In the genomic region with DNA sequence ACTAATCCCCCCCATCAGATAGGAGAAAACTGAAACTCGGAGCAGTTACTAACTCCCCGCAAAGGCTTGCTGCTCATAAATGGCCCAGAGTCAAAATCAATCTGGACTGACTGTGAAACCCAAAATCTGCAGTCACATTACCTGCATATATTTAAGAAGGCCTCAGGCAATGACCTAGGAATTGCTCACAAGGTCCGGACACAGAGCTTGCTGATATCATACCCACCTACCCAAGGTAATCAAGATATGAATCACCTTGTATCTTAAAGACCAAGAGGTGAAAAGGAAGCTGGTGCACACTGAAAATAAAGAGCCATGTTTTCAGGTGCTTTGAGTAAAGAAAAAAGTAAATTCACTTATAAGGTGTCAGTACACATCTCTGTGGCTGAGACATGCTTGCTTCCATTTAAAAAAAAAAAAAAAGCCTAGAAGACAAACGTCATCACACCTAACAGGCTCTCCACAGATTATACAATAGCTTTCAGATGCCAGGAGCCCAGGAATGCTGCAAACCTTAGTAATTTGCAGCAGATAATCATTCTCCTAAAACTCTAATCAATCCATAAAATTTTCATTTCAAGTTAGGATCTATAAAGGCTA, we compare ENCODE assay signal across 10 cellular contexts.
A peak's percentile ranks its signal among the peaks of the same experiment; 100 is the strongest.
DNase-seq lines count a peak whose midpoint lies in the region; ATAC-seq and FAIRE-seq lines count a peak whose summit lies in the region.
"Had no signal": no experiment of that assay in that cellular context is flagged by ENCODE, and none has a peak within 500 bp of the region (broad histone marks: within the 10 kb centered on the region; RNA-seq: fewer than 3 reads in every experiment).

No MANE protein-coding gene starts in this region.

- peaks cover 25 to 50% (median 32%) of the 10 kb centered on the region in 4 donors for H3K4me1 Mint-ChIP-seq in CD4-positive, CD25-positive, alpha-beta regulatory T cell
- peaks cover 88% of the 10 kb centered on the region for H3K4me1 Mint-ChIP-seq in activated naive CD8-positive, alpha-beta T cell treated with anti-CD3 and anti-CD28 coated beads, Interleukin-2, amount 50 U/mL, for 24 hours

- peak overlapping the region; percentile 45 for H3K27ac ChIP-seq in CD4-positive, CD25-positive, alpha-beta regulatory T cell (ENCODE audit: insufficient read depth, low read length, poor library complexity, severe bottlenecking)

- H3K27me3 Mint-ChIP-seq in CD4-positive, CD25-positive, alpha-beta regulatory T cell, result no peaks in the 10 kb centered on the region
- H3K27me3 Mint-ChIP-seq in activated naive CD8-positive, alpha-beta T cell treated with anti-CD3 and anti-CD28 coated beads, Interleukin-2, amount 50 U/mL, for 24 hours, result no peaks in the 10 kb centered on the region

- H3K36me3 ChIP-seq in CD4-positive, CD25-positive, alpha-beta regulatory T cell (ENCODE audit: control insufficient read depth, insufficient read depth, low read length), result no peaks in the 10 kb centered on the region

- H3K27ac Mint-ChIP-seq in CD4-positive, CD25-positive, alpha-beta regulatory T cell, result peak overlapping the region; percentile 28 to 70 (median 43)
- H3K27ac Mint-ChIP-seq in activated naive CD8-positive, alpha-beta T cell treated with anti-CD3 and anti-CD28 coated beads, Interleukin-2, amount 50 U/mL, for 24 hours, result peak overlapping the region; percentile 94

- H3K36me3 Mint-ChIP-seq in CD4-positive, CD25-positive, alpha-beta regulatory T cell, result peaks cover 4% of the 10 kb centered on the region
- peaks cover 42% of the 10 kb centered on the region for H3K36me3 Mint-ChIP-seq in activated naive CD8-positive, alpha-beta T cell treated with anti-CD3 and anti-CD28 coated beads, Interleukin-2, amount 50 U/mL, for 24 hours (ENCODE audit: low read depth)

- peaks cover 22% of the 10 kb centered on the region for H3K4me1 ChIP-seq in CD4-positive, CD25-positive, alpha-beta regulatory T cell (ENCODE audit: control insufficient read depth, insufficient read depth, low read length, poor library complexity, severe bottlenecking)

- no peaks in the 10 kb centered on the region for H3K9me3 Mint-ChIP-seq in CD4-positive, CD25-positive, alpha-beta regulatory T cell
- H3K9me3 Mint-ChIP-seq in activated naive CD8-positive, alpha-beta T cell treated with anti-CD3 and anti-CD28 coated beads, Interleukin-2, amount 50 U/mL, for 24 hours, result peaks cover 5% of the 10 kb centered on the region

- peak overlapping the region; percentile 45 for H3K4me3 ChIP-seq in CD4-positive, CD25-positive, alpha-beta regulatory T cell (ENCODE audit: low read depth, low read length)

- DNase-seq in CD4-positive, CD25-positive, alpha-beta regulatory T cell, result peak in 2 of 3 donors; percentile 6 to 18
- DNase-seq in activated naive CD8-positive, alpha-beta T cell treated with anti-CD3 and anti-CD28 coated beads, Interleukin-2, amount 50 U/mL, for 24 hours, result no peak
- DNase-seq in HuH-7 (ENCODE audit: low spot score) (no peak), frontal cortex (ENCODE audit: low spot score in 2 of 2) (no peak), GM03348 (ENCODE audit: low spot score) (no peak), NCI-H2171 (lab: John Stamatoyannopoulos, UW) (no peak)
- DNase-seq: DMS79 treated with DMSO at 0.1 percent for 48 hours had no signal

- H3K27me3 ChIP-seq in CD4-positive, CD25-positive, alpha-beta regulatory T cell (ENCODE audit: control insufficient read depth, insufficient read depth, low read length), result no peaks in the 10 kb centered on the region

- no peak for ATAC-seq in CD4-positive, CD25-positive, alpha-beta regulatory T cell (ENCODE audit: low read depth in 2 of 2)
- ATAC-seq in GM19351 (IDR thresholded peaks at IDR 0.05; ENCODE audit: unreplicated experiment) (peak; percentile 37), HG03196 (IDR thresholded peaks at IDR 0.05; ENCODE audit: unreplicated experiment) (peak; percentile 45)
- peak; percentile 57 for ATAC-seq in activated naive CD8-positive, alpha-beta T cell treated with anti-CD3 and anti-CD28 coated beads, Interleukin-2, amount 50 U/mL, for 24 hours
- ATAC-seq: Right ventricle myocardium inferior had no signal

- no peaks in the 10 kb centered on the region for H3K9me3 ChIP-seq in CD4-positive, CD25-positive, alpha-beta regulatory T cell (ENCODE audit: control insufficient read depth in 2 of 2, low read length in 2 of 2)

- peak overlapping the region in 3 of 4 donors; percentile 64 to 84 (median 65) for H3K4me3 Mint-ChIP-seq in CD4-positive, CD25-positive, alpha-beta regulatory T cell
- H3K4me3 Mint-ChIP-seq in activated naive CD8-positive, alpha-beta T cell treated with anti-CD3 and anti-CD28 coated beads, Interleukin-2, amount 50 U/mL, for 24 hours, result peak overlapping the region; percentile 66

- FAIRE-seq in frontal cortex (lab: Jason Lieb, UNC), result no peak

Comparison
In these comparisons a context has a peak if more than half of its experiments do, and no peak if none do; other contexts are left out.
1. ATAC-seq: peak in GM19351 (single experiment), HG03196 (single experiment) and activated naive CD8-positive, alpha-beta T cell treated with anti-CD3 and anti-CD28 coated beads, Interleukin-2, amount 50 U/mL, for 24 hours (single experiment); none in CD4-positive, CD25-positive, alpha-beta regulatory T cell (0 of 2).
2. DNase-seq: peak in CD4-positive, CD25-positive, alpha-beta regulatory T cell (2 of 3); none in activated naive CD8-positive, alpha-beta T cell treated with anti-CD3 and anti-CD28 coated beads, Interleukin-2, amount 50 U/mL, for 24 hours (single experiment), HuH-7 (single experiment), frontal cortex (0 of 2), GM03348 (single experiment) and NCI-H2171 (single experiment).